10 cellular contexts compared by ENCODE assay signal in the genomic region with DNA sequence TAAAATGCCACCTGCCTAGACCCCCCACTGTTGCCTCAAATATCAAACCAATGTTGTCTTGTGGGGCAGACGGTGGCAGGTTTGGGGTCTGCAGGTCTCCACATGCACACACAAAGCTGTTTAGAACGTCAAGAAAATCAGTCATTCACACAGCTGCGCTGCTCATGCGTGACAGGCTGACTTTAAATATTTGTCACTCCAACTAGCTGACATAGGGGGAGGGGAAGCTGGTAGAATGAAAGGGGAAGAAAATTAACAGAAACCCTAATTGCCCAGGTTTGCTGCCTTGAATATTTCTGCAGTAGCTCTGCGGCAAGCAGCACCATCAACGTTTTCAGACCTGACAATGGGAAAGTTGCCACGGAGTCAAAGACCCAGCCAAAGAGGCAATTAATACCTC.
DNase-seq lines count a peak whose midpoint lies in the region; ATAC-seq and TF ChIP-seq lines count a peak whose summit lies in the region.
"Had no signal": no experiment of that assay in that cellular context is flagged by ENCODE, and none has a peak within 500 bp of the region (broad histone marks: within the 10 kb centered on the region; RNA-seq: fewer than 3 reads in every experiment).

No MANE protein-coding gene starts in this region.

- H3K9me3 Mint-ChIP-seq in naive B cell = no peaks in the 10 kb centered on the region
- H3K9me3 Mint-ChIP-seq: activated T-helper 17 cell treated with anti-CD3 and anti-CD28 coated beads, Interleukin-2, amount 50 U/mL, for 72 hours had no signal

- no peak for TF ChIP-seq POLR2A in erythroblast (IDR thresholded peaks at IDR 0.05; ENCODE audit: low read length)

- H3K4me3 Mint-ChIP-seq in naive B cell = peak overlapping the region in 7 of 8 donors; percentile 64 to 82 (median 74)

- DNase-seq in NCI-H1694 (lab: John Stamatoyannopoulos, UW) = peak; percentile 55
- DNase-seq in naive B cell = peak; percentile 18
- no peak for DNase-seq in erythroblast (lab: John Stamatoyannopoulos, UW)
- DNase-seq in effector CD8-positive, alpha-beta T cell (lab: John Stamatoyannopoulos, UW) = no peak
- DNase-seq in H4 (ENCODE audit: low spot score) = no peak
- DNase-seq: left cardiac atrium had no signal

- peak overlapping the region in 2 of 6 donors; percentile 2 to 56 for H3K27ac Mint-ChIP-seq in naive B cell
- H3K27ac Mint-ChIP-seq: activated T-helper 17 cell treated with anti-CD3 and anti-CD28 coated beads, Interleukin-2, amount 50 U/mL, for 72 hours had no signal

- peaks cover 0 to 1% of the 10 kb centered on the region in 2 donors for H3K36me3 Mint-ChIP-seq in naive B cell

- peaks cover 16 to 36% (median 28%) of the 10 kb centered on the region in 3 donors for H3K4me1 Mint-ChIP-seq in naive B cell
- H3K4me1 Mint-ChIP-seq: activated T-helper 17 cell treated with anti-CD3 and anti-CD28 coated beads, Interleukin-2, amount 50 U/mL, for 72 hours had no signal

- ATAC-seq in GM18868 (IDR thresholded peaks at IDR 0.05; ENCODE audit: unreplicated experiment) = peak; percentile 82
- peak; percentile 69 for ATAC-seq in HG02759 (IDR thresholded peaks at IDR 0.05; ENCODE audit: unreplicated experiment)
- peak; percentile 80 for ATAC-seq in naive B cell (ENCODE audit: low read depth in 2 of 2)
- no peak for ATAC-seq in GM18520 (IDR thresholded peaks at IDR 0.05; ENCODE audit: unreplicated experiment)
- ATAC-seq: activated T-helper 17 cell treated with anti-CD3 and anti-CD28 coated beads, Interleukin-2, amount 50 U/mL, for 72 hours; left cardiac atrium had no signal

- H3K27me3 Mint-ChIP-seq in naive B cell = peaks cover 20 to 26% (median 23%) of the 10 kb centered on the region in 3 donors

Comparison
In these comparisons a context has a peak if more than half of its experiments do, and no peak if none do; other contexts are left out.
1. DNase-seq: peak in NCI-H1694 (single experiment) and naive B cell (single experiment); none in erythroblast (0 of 2), effector CD8-positive, alpha-beta T cell (single experiment) and H4 (single experiment).